Comparison of ENCODE assay signal across 1 cellular context in genomic region chr10:32317795-32318194, GRCh38.
TF ChIP-seq lines count a peak whose summit lies in the region.

No MANE protein-coding gene starts in this region.

TF ChIP-seq in HepG2, 621 proteins besides CTCF, POLR2A, EP300 and RAD21:
- TF ChIP-seq ZNF256 (CRISPR knock-in tag; conservative IDR thresholded peaks at IDR 0.05), result no peak
- TF ChIP-seq ZFP37 (CRISPR knock-in tag; IDR thresholded peaks at IDR 0.05; ENCODE audit: borderline replicate concordance), result no peak
- TF ChIP-seq IKZF5 (CRISPR knock-in tag; IDR thresholded peaks at IDR 0.05), result no peak
- TF ChIP-seq POGK (CRISPR knock-in tag; conservative IDR thresholded peaks at IDR 0.05), result no peak
- TF ChIP-seq ZXDC (CRISPR knock-in tag; IDR thresholded peaks at IDR 0.05), result no peak
- no peak for TF ChIP-seq ZNF367 (CRISPR knock-in tag; IDR thresholded peaks at IDR 0.05; ENCODE audit: borderline replicate concordance)
- TF ChIP-seq ZNF746 (CRISPR knock-in tag; IDR thresholded peaks at IDR 0.05), result no peak
- TF ChIP-seq ZBED4 (CRISPR knock-in tag; IDR thresholded peaks at IDR 0.05; ENCODE audit: borderline replicate concordance), result no peak
- no peak for TF ChIP-seq DNMT1 (CRISPR knock-in tag; IDR thresholded peaks at IDR 0.05)
- no peak for TF ChIP-seq EED (CRISPR knock-in tag; IDR thresholded peaks at IDR 0.05)
- TF ChIP-seq TRIM24 (CRISPR knock-in tag; IDR thresholded peaks at IDR 0.05), result no peak
- no peak for TF ChIP-seq HNRNPLL (IDR thresholded peaks at IDR 0.05; ENCODE audit: low read depth, low read length, poor library complexity, severe bottlenecking)
- TF ChIP-seq BRF2 (CRISPR knock-in tag; IDR thresholded peaks at IDR 0.05), result no peak
- no peak for TF ChIP-seq ZNF143 (CRISPR knock-in tag; IDR thresholded peaks at IDR 0.05)
- no peak for TF ChIP-seq CHD2 (IDR thresholded peaks at IDR 0.05; ENCODE audit: low read depth, low read length)
- TF ChIP-seq MIXL1 (CRISPR knock-in tag; IDR thresholded peaks at IDR 0.05), result no peak
- TF ChIP-seq CENPX (CRISPR knock-in tag; IDR thresholded peaks at IDR 0.05), result no peak
